Comparison of ENCODE assay signal across 9 cellular contexts in genomic region chr16:1119129-1119528, GRCh38. TPM values are rescaled to one million over a fixed set of nuclear protein-coding genes. Genes with fewer than 3 reads are reported as not detected.
"Had no signal": no experiment of that assay in that cellular context is flagged by ENCODE, and none has a peak within 500 bp of the region (broad histone marks: within the 10 kb centered on the region; RNA-seq: fewer than 3 reads in every experiment).

No MANE protein-coding gene starts in this region.

- H3K9me3 ChIP-seq: HAP-1 had no signal

- H2AFZ ChIP-seq: GM23338 had no signal

- H3K4me1 Mint-ChIP-seq: GM23338 had no signal

- H3K4me3 Mint-ChIP-seq: GM23338, HFFc6 had no signal

- H3K9me3 Mint-ChIP-seq: GM23338, HFFc6 had no signal

- H3K4me1 ChIP-seq: HAP-1 had no signal

- H3K27ac Mint-ChIP-seq: GM23338, HFFc6 had no signal

- DNase-seq: HFFc6, IMR-90, KG1 had no signal

- ATAC-seq: GM23338, HCT116, K562 had no signal

- H3K4me2 ChIP-seq: GM23338 had no signal

- H3K36me3 ChIP-seq: HAP-1 had no signal

- FAIRE-seq: HTR-8/SVneo, K562 had no signal

- H3K4me3 ChIP-seq: GM23338, HAP-1, K562 had no signal

RNA-seq across cellular contexts. Expression of gene C1QTNF8, which starts 23.1 kb away (rescaled TPM):
- total RNA-seq: GM23338, H4, HFFc6, IMR-90, K562 had no signal
- polyA plus RNA-seq: GM23338, IMR-90, K562 had no signal

RNA-seq across cellular contexts. Expression of gene SSTR5, which starts 46.6 kb away (rescaled TPM):
- total RNA-seq: H4, HFFc6, IMR-90, K562 had no signal
- polyA plus RNA-seq: IMR-90, K562 had no signal
